ENCODE assay signal across 15 cellular contexts in genomic region chr19:42288411-42288810, GRCh38. TPM values are rescaled to one million over a fixed set of nuclear protein-coding genes. Genes with fewer than 3 reads are reported as not detected.
"Had no signal": no experiment of that assay in that cellular context is flagged by ENCODE, and none has a peak within 500 bp of the region (broad histone marks: within the 10 kb centered on the region; RNA-seq: fewer than 3 reads in every experiment).

No MANE protein-coding gene starts in this region.

- ATAC-seq: effector memory CD8-positive, alpha-beta T cell; foreskin keratinocyte; natural killer cell treated with Interleukin-12 subunit alpha and Interleukin-12 subunit beta and Interleukin-15 and Interleukin-18, amount 100 ng/mL, for 72 hours; psoas muscle had no signal

- H3K9me3 ChIP-seq: adrenal gland, psoas muscle, sigmoid colon, spleen, thoracic aorta had no signal

- H3K27ac Mint-ChIP-seq: activated naive CD4-positive, alpha-beta T cell treated with anti-CD3 and anti-CD28 coated beads, Interleukin-2, amount 50 U/mL, for 24 hours; natural killer cell treated with Interleukin-12 subunit alpha and Interleukin-12 subunit beta and Interleukin-15 and Interleukin-18, amount 100 ng/mL, for 72 hours had no signal

- H3K4me3 Mint-ChIP-seq: activated naive CD4-positive, alpha-beta T cell treated with anti-CD3 and anti-CD28 coated beads, Interleukin-2, amount 50 U/mL, for 24 hours; effector memory CD8-positive, alpha-beta T cell; natural killer cell treated with Interleukin-12 subunit alpha and Interleukin-12 subunit beta and Interleukin-15 and Interleukin-18, amount 100 ng/mL, for 72 hours had no signal

- H3K27me3 ChIP-seq: adrenal gland, foreskin keratinocyte, sigmoid colon, spleen had no signal

- H3K4me3 ChIP-seq: adrenal gland, psoas muscle, sigmoid colon, spleen, thoracic aorta had no signal

- DNase-seq: activated CD4-positive, alpha-beta T cell treated with anti-CD3 and anti-CD28 coated beads for 1 hour; activated CD4-positive, alpha-beta T cell treated with anti-CD3 and anti-CD28 coated beads, Interleukin-2, amount 50 U/mL, for 48 hours; dermis blood vessel endothelial cell; effector memory CD8-positive, alpha-beta T cell; foreskin keratinocyte; glutamatergic neuron; mesendoderm; sigmoid colon had no signal

- H3K9me3 Mint-ChIP-seq: activated naive CD4-positive, alpha-beta T cell treated with anti-CD3 and anti-CD28 coated beads, Interleukin-2, amount 50 U/mL, for 24 hours; effector memory CD8-positive, alpha-beta T cell; natural killer cell treated with Interleukin-12 subunit alpha and Interleukin-12 subunit beta and Interleukin-15 and Interleukin-18, amount 100 ng/mL, for 72 hours had no signal

- H3K27me3 Mint-ChIP-seq: activated naive CD4-positive, alpha-beta T cell treated with anti-CD3 and anti-CD28 coated beads, Interleukin-2, amount 50 U/mL, for 24 hours; effector memory CD8-positive, alpha-beta T cell; natural killer cell treated with Interleukin-12 subunit alpha and Interleukin-12 subunit beta and Interleukin-15 and Interleukin-18, amount 100 ng/mL, for 72 hours had no signal

RNA-seq across cellular contexts. Expression of gene PRR19, which starts 13.5 kb away (rescaled TPM):
- total RNA-seq: sigmoid colon, thoracic aorta had no signal

RNA-seq across cellular contexts. Expression of gene TMEM145, which starts 24.7 kb away (rescaled TPM):
- total RNA-seq: dermis blood vessel endothelial cell, foreskin keratinocyte, osteoblast, thoracic aorta had no signal
